Comparison of ENCODE assay signal across 1 cellular context in genomic region chr2:170144758-170145157, GRCh38.
TF ChIP-seq lines count a peak whose summit lies in the region.

No MANE protein-coding gene starts in this region.

TF ChIP-seq in GM23338, 12 proteins besides CTCF, POLR2A, EP300 and RAD21 (continued from another document):
- TF ChIP-seq ZNF462 (CRISPR knock-in tag; IDR thresholded peaks at IDR 0.05): no peak
- TF ChIP-seq CREB1 (CRISPR knock-in tag; IDR thresholded peaks at IDR 0.05; ENCODE audit: low read depth): no peak
- TF ChIP-seq POLR2AphosphoS5 (IDR thresholded peaks at IDR 0.05; ENCODE audit: low read depth): no peak
- no peak for TF ChIP-seq JUNB (IDR thresholded peaks at IDR 0.05; ENCODE audit: unreplicated experiment)
- no peak for TF ChIP-seq ZNF331 (CRISPR knock-in tag; IDR thresholded peaks at IDR 0.05; ENCODE audit: low read depth)
- no peak for TF ChIP-seq NANOG (IDR thresholded peaks at IDR 0.05; ENCODE audit: borderline replicate concordance)
